Comparison of ENCODE assay signal across 8 cellular contexts in genomic region chr19:29812080-29812880, GRCh38. TPM values are rescaled to one million over a fixed set of nuclear protein-coding genes. Genes with fewer than 3 reads are reported as not detected.
DNase-seq lines count a peak whose midpoint lies in the region; ATAC-seq and TF ChIP-seq lines count a peak whose summit lies in the region.

No MANE protein-coding gene starts in this region.

- H3K27ac Mint-ChIP-seq in effector memory CD8-positive, alpha-beta T cell, result peak overlapping the region; percentile 47
- no peak overlapping the region for H3K27ac Mint-ChIP-seq in neural crest cell (ENCODE audit: unreplicated experiment)

- no peaks in the 10 kb centered on the region for H3K27me3 Mint-ChIP-seq in effector memory CD8-positive, alpha-beta T cell
- H3K27me3 Mint-ChIP-seq in neural crest cell (ENCODE audit: low read depth), result no peaks in the 10 kb centered on the region

- peaks cover 5 to 9% of the 10 kb centered on the region in 2 donors for H3K4me1 Mint-ChIP-seq in effector memory CD8-positive, alpha-beta T cell (ENCODE audit: low read depth in 2 of 2)
- peaks cover 4% of the 10 kb centered on the region for H3K4me1 Mint-ChIP-seq in neural crest cell

- no peak for TF ChIP-seq CTCF in neural crest cell (conservative IDR thresholded peaks at IDR 0.05)

- peak; percentile 17 for ATAC-seq in GM18511 (IDR thresholded peaks at IDR 0.05; ENCODE audit: unreplicated experiment)
- peak; percentile 26 for ATAC-seq in HG02759 (IDR thresholded peaks at IDR 0.05; ENCODE audit: unreplicated experiment)
- no peak for ATAC-seq in effector memory CD8-positive, alpha-beta T cell (replicated peaks)
- ATAC-seq in HG03460 (IDR thresholded peaks at IDR 0.05; ENCODE audit: unreplicated experiment), result no peak

- H3K9me3 Mint-ChIP-seq in effector memory CD8-positive, alpha-beta T cell, result no peaks in the 10 kb centered on the region
- no peaks in the 10 kb centered on the region for H3K9me3 Mint-ChIP-seq in neural crest cell

- DNase-seq in T follicular helper cell (ENCODE audit: low read depth) (peak; percentile 18), neural crest cell (ENCODE audit: low read depth, low spot score) (no peak), HuH-7 (ENCODE audit: low spot score) (no peak), ureter (ENCODE audit: low spot score) (no peak)
- peak in 1 of 3 experiments; percentile 11 for DNase-seq in effector memory CD8-positive, alpha-beta T cell

- H3K4me3 Mint-ChIP-seq in effector memory CD8-positive, alpha-beta T cell, result peak overlapping the region; percentile 79 to 91
- H3K4me3 Mint-ChIP-seq in neural crest cell, result peak overlapping the region; percentile 96

- H3K36me3 Mint-ChIP-seq in effector memory CD8-positive, alpha-beta T cell (ENCODE audit: insufficient read depth), result peaks cover 11% of the 10 kb centered on the region
- peaks cover 5% of the 10 kb centered on the region for H3K36me3 Mint-ChIP-seq in neural crest cell (ENCODE audit: low read depth)

RNA-seq across cellular contexts. Expression of gene CCNE1, which starts 0.5 kb away (rescaled TPM):
- total RNA-seq in neural crest cell (26.1 and 29.7 TPM in 2 replicates), ureter (3.6 TPM)

Comparison
In these comparisons a context has a peak if more than half of its experiments do, and no peak if none do; other contexts are left out.
1. ATAC-seq: peak in GM18511 (single experiment) and HG02759 (single experiment); none in effector memory CD8-positive, alpha-beta T cell (single experiment) and HG03460 (single experiment).